Comparison of ENCODE assay signal across 8 cellular contexts in genomic region chr3:38756892-38757291, GRCh38. TPM values are rescaled to one million over a fixed set of nuclear protein-coding genes. Genes with fewer than 3 reads are reported as not detected.
"Had no signal": no experiment of that assay in that cellular context is flagged by ENCODE, and none has a peak within 500 bp of the region (broad histone marks: within the 10 kb centered on the region; RNA-seq: fewer than 3 reads in every experiment).

No MANE protein-coding gene starts in this region.

- ATAC-seq: GM12878 had no signal

- DNase-seq: GDM1, GF-D8 had no signal

- H3K4me3 ChIP-seq: GM12878 had no signal

- FAIRE-seq: G401.6, GM12878, GM12891, GM12892, GM18507 had no signal

RNA-seq across cellular contexts. Expression of gene SCN10A, which starts 59.1 kb away (rescaled TPM):
- total RNA-seq: G401, GM12878 had no signal
